12 cellular contexts compared by ENCODE assay signal in the genomic region with DNA sequence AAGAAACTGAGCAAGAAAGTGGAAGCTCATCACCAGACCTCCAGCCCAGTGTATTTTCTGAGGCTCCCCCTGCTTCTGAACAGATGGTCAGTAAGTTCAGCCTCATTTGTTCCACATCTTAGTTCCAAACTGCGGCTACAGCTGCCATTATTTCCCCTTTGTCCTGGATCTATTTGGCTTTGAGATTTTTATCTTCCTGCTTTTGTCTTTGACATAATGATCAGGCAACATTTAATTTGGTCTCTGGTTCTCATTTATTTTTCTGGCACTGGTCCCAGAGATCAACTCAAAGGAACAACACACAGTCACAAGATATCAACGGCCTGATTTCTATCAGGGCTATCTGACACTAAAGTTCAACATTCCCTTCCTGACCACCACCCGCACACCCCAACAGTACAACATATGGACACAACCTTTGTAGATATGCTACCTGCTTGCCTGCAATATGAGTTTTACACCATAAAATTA.
DNase-seq lines count a peak whose midpoint lies in the region; ATAC-seq and TF ChIP-seq lines count a peak whose summit lies in the region.
"Had no signal": no experiment of that assay in that cellular context is flagged by ENCODE, and none has a peak within 500 bp of the region (broad histone marks: within the 10 kb centered on the region; RNA-seq: fewer than 3 reads in every experiment).

No MANE protein-coding gene starts in this region.

- H3K4me1 ChIP-seq in SJCRH30: peaks cover 5% of the 10 kb centered on the region
- H3K4me1 ChIP-seq in aorta (ENCODE audit: control insufficient read depth in 1 of 2, insufficient read depth in 2 of 2, low read length in 2 of 2): peaks cover 0 to 6% of the 10 kb centered on the region in 2 donors
- H3K4me1 ChIP-seq: HAP-1 had no signal

- H3K36me3 ChIP-seq in SJCRH30 (no peaks in the 10 kb centered on the region), aorta (ENCODE audit: control insufficient read depth in 1 of 2, insufficient read depth in 2 of 2, low read length in 1 of 2) (no peaks in the 10 kb centered on the region)
- H3K36me3 ChIP-seq: HAP-1, neutrophil had no signal

- no peak for TF ChIP-seq CTCF in fibroblast of mammary gland (conservative IDR thresholded peaks at IDR 0.05; ENCODE audit: control insufficient read depth, insufficient read depth, low read depth, low read length)
- TF ChIP-seq CTCF in retinal pigment epithelial cell (conservative IDR thresholded peaks at IDR 0.05; ENCODE audit: low read depth, low read length): no peak

- POLR2A ChIA-PET in HEK293T (lab: Yijun Ruan, JAX): no interaction called here

- peak overlapping the region; percentile 28; the same call in 1 of the 2 replicates for H3K27ac ChIP-seq in SJCRH30
- H3K27ac ChIP-seq in aorta (ENCODE audit: low read depth in 1 of 2, low read length in 2 of 2): no peak overlapping the region
- H3K27ac ChIP-seq: neutrophil had no signal

- intact Hi-C loops in aorta (cut with DNase I): no loop called here

- no peak overlapping the region for H3K4me3 ChIP-seq in SJCRH30
- no peak overlapping the region for H3K4me3 ChIP-seq in fibroblast of mammary gland (ENCODE audit: control insufficient read depth, low read depth, low read length)
- H3K4me3 ChIP-seq in retinal pigment epithelial cell (ENCODE audit: low read length): no peak overlapping the region
- H3K4me3 ChIP-seq in aorta (ENCODE audit: low read length in 2 of 2): no peak overlapping the region
- H3K4me3 ChIP-seq: HAP-1, lung had no signal

- DNase-seq in NCI-H1694 treated with DMSO at 0.1 percent for 48 hours (lab: John Stamatoyannopoulos, UW) (peak; percentile 11), NCI-H1694 (lab: John Stamatoyannopoulos, UW) (no peak), SJCRH30 (peak; percentile 13 to 46), fibroblast of mammary gland (ENCODE audit: low read depth) (peak; percentile 59), retinal pigment epithelial cell (ENCODE audit: low read depth) (peak; percentile 55), aorta (no peak), HEK293T (ENCODE audit: extremely low spot score) (no peak)
- DNase-seq: Karpas-422 had no signal

- 78 to 80% methylated on average over 3 of the region's 3 CpGs for WGBS in aorta, 2 donors

- H3K27me3 ChIP-seq in SJCRH30 (no peaks in the 10 kb centered on the region), aorta (ENCODE audit: control insufficient read depth in 1 of 2, insufficient read depth in 2 of 2, low read length in 1 of 2) (no peaks in the 10 kb centered on the region)
- H3K27me3 ChIP-seq: neutrophil had no signal

- ATAC-seq in HG03571 (IDR thresholded peaks at IDR 0.05; ENCODE audit: unreplicated experiment) (no peak), aorta (ENCODE audit: low FRiP score) (no peak)

- H3K9me3 ChIP-seq in SJCRH30 (replicated peaks) (no peaks in the 10 kb centered on the region), aorta (ENCODE audit: control insufficient read depth, low read length) (no peaks in the 10 kb centered on the region)
- H3K9me3 ChIP-seq: HAP-1, neutrophil had no signal

- CTCF ChIA-PET in HEK293T (lab: Yijun Ruan, JAX): no interaction called here

TF ChIP-seq in HEK293T, 16 proteins besides CTCF, POLR2A, EP300 and RAD21:
- TF ChIP-seq FOXA1 (IDR thresholded peaks at IDR 0.05) (no peak), SUZ12 (IDR thresholded peaks at IDR 0.05) (no peak), ELF4 (IDR thresholded peaks at IDR 0.05) (no peak), FOXK2 (IDR thresholded peaks at IDR 0.05) (no peak), TARDBP (IDR thresholded peaks at IDR 0.05) (no peak), L3MBTL2 (conservative IDR thresholded peaks at IDR 0.05) (no peak), HDGF (IDR thresholded peaks at IDR 0.05; ENCODE audit: borderline replicate concordance) (no peak), CTBP1 (IDR thresholded peaks at IDR 0.05; ENCODE audit: borderline replicate concordance) (no peak), FOXM1 (IDR thresholded peaks at IDR 0.05; ENCODE audit: borderline replicate concordance) (no peak), ARNT (IDR thresholded peaks at IDR 0.05) (no peak), SP1 (IDR thresholded peaks at IDR 0.05) (no peak), BHLHE40 (IDR thresholded peaks at IDR 0.05; ENCODE audit: borderline replicate concordance) (no peak), NFRKB (IDR thresholded peaks at IDR 0.05) (no peak), LEF1 (IDR thresholded peaks at IDR 0.05; ENCODE audit: borderline replicate concordance) (no peak)
- TF ChIP-seq, protein P1, sequence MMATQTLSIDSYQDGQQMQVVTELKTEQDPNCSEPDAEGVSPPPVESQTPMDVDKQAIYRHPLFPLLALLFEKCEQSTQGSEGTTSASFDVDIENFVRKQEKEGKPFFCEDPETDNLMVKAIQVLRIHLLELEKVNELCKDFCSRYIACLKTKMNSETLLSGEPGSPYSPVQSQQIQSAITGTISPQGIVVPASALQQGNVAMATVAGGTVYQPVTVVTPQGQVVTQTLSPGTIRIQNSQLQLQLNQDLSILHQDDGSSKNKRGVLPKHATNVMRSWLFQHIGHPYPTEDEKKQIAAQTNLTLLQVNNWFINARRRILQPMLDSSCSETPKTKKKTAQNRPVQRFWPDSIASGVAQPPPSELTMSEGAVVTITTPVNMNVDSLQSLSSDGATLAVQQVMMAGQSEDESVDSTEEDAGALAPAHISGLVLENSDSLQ (IDR thresholded peaks at IDR 0.05): no peak

Comparison
In these comparisons a context has a peak if more than half of its experiments do, and no peak if none do; other contexts are left out.
1. DNase-seq: peak in NCI-H1694 treated with DMSO at 0.1 percent for 48 hours (single experiment), SJCRH30 (2 of 2), fibroblast of mammary gland (single experiment) and retinal pigment epithelial cell (single experiment); none in NCI-H1694 (single experiment), aorta (0 of 2) and HEK293T (single experiment).